In the genomic region with DNA sequence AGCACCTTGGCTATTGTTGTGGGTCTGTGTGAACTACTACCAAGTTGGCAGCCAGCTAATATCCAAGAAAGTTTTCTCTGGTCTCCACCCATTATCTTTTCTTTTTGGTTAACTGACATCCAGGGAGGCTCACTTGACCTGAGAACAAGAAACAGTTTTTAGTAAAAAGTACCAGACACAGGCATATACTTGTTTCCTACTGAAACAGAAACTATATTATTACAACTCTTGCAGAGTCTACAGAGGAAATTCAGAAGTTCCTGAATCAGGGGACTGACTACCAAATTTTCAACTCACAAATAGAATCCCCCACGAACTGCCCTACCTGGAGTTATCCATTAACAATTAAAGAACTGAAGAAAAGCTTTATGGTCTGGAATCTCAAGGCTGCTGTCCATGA, we compare ENCODE assay signal across 16 cellular contexts.
DNase-seq lines count a peak whose midpoint lies in the region; ATAC-seq, FAIRE-seq and TF ChIP-seq lines count a peak whose summit lies in the region.
"Had no signal": no experiment of that assay in that cellular context is flagged by ENCODE, and none has a peak within 500 bp of the region (broad histone marks: within the 10 kb centered on the region; RNA-seq: fewer than 3 reads in every experiment).

No MANE protein-coding gene starts in this region.

- TF ChIP-seq POLR2A in GM12892 (IDR thresholded peaks at IDR 0.05; ENCODE audit: low read depth, low read length), result no peak

- ATAC-seq in GM19395 (IDR thresholded peaks at IDR 0.05; ENCODE audit: unreplicated experiment), result peak; percentile 94
- peak; percentile 88 for ATAC-seq in HG02642 (IDR thresholded peaks at IDR 0.05; ENCODE audit: poor library complexity, unreplicated experiment)
- ATAC-seq in HG03280 (IDR thresholded peaks at IDR 0.05; ENCODE audit: unreplicated experiment), result peak; percentile 86
- ATAC-seq: K562, T-helper 17 cell had no signal

- no peak for DNase-seq in GM12892 (ENCODE audit: insufficient read length)
- no peak for DNase-seq in ureter (ENCODE audit: low spot score)
- DNase-seq in stimulated activated CD8-positive, alpha-beta memory T cell treated with anti-CD3 and anti-CD28 coated beads, Interleukin-4, amount 100 ng/mL, for 48 hours, result no peak
- no peak for DNase-seq in DMS53 (lab: John Stamatoyannopoulos, UW)
- no peak for DNase-seq in activated naive CD4-positive, alpha-beta T cell treated with Interleukin-2 at 50 U/mL for 16 hours
- DNase-seq: activated naive CD8-positive, alpha-beta T cell treated with anti-CD3 and anti-CD28 coated beads, Interleukin-2, amount 10 ng/mL, durations not matched to agents 7 days and 5 days; GM23248; NCI-H1694; posterior cingulate gyrus; stimulated activated CD4-positive, alpha-beta T cell treated with anti-CD3 and anti-CD28 coated beads, Interleukin-2, amount 100 ng/mL, for 24 hours; T-helper 17 cell had no signal

- FAIRE-seq in GM12892 (lab: Jason Lieb, UNC), result peak; percentile 86
- FAIRE-seq: colon, K562 had no signal
